Comparison of ENCODE assay signal across 28 cellular contexts in genomic region chr13:76921516-76921915, GRCh38. TPM values are rescaled to one million over a fixed set of nuclear protein-coding genes. Genes with fewer than 3 reads are reported as not detected.
"Had no signal": no experiment of that assay in that cellular context is flagged by ENCODE, and none has a peak within 500 bp of the region (broad histone marks: within the 10 kb centered on the region; RNA-seq: fewer than 3 reads in every experiment).

No MANE protein-coding gene starts in this region.

- H3K27me3 ChIP-seq: gastroesophageal sphincter, hepatocyte, neutrophil, ovary, spleen, testis, transverse colon had no signal

- H3K4me2 ChIP-seq: hepatocyte had no signal

- H3K36me3 ChIP-seq: gastroesophageal sphincter, neutrophil, ovary, prostate gland, spleen, transverse colon had no signal

- DNase-seq: activated CD4-positive, alpha-beta T cell treated with anti-CD3 and anti-CD28 coated beads for 36 hours; activated CD4-positive, alpha-beta T cell treated with anti-CD3 and anti-CD28 coated beads, Interleukin-2, amount 50 U/mL, for 4 hours; activated CD4-positive, CD25-positive, alpha-beta regulatory T cell; activated naive CD4-positive, alpha-beta T cell; activated T-cell treated with anti-CD3 and anti-CD28 coated beads for 4 hours; activated T-cell treated with anti-CD3 and anti-CD28 coated beads, Interleukin-2, amount 50 U/mL, for 72 hours; caudate nucleus; cortex of kidney; left cardiac atrium; left ventricle myocardium superior; nephron progenitor cell; ovary; spleen; stimulated activated naive CD4-positive, alpha-beta T cell; T-cell; testis; transverse colon had no signal

- H2AFZ ChIP-seq: hepatocyte had no signal

- H3K27ac ChIP-seq: gastroesophageal sphincter, hepatocyte, neutrophil, ovary, prostate gland, spleen, testis, transverse colon had no signal

- H3K4me3 ChIP-seq: gastroesophageal sphincter, hepatocyte, ovary, prostate gland, spleen, testis, transverse colon had no signal

- H3K79me2 ChIP-seq: hepatocyte had no signal

- ATAC-seq: activated CD4-positive, alpha-beta T cell treated with anti-CD3 and anti-CD28 coated beads for 36 hours; activated naive CD4-positive, alpha-beta T cell treated with anti-CD3 and anti-CD28 coated beads, Interleukin-2, amount 50 U/mL, for 72 hours; activated T-cell treated with anti-CD3 and anti-CD28 coated beads, Interleukin-2, amount 50 U/mL, for 72 hours; gastroesophageal sphincter; left cardiac atrium; left ventricle myocardium superior; T-cell had no signal

- H3K4me1 ChIP-seq: gastroesophageal sphincter, prostate gland, spleen, testis, transverse colon had no signal

- H3K9me3 ChIP-seq: gastroesophageal sphincter, neutrophil, ovary, prostate gland, testis, transverse colon had no signal

RNA-seq across cellular contexts. Expression of gene ACOD1, which starts 26.8 kb away (rescaled TPM):
- total RNA-seq: activated CD4-positive, alpha-beta T cell treated with anti-CD3 and anti-CD28 coated beads for 36 hours; activated naive CD4-positive, alpha-beta T cell treated with anti-CD3 and anti-CD28 coated beads, Interleukin-2, amount 50 U/mL, for 72 hours; activated T-cell treated with anti-CD3 and anti-CD28 coated beads, Interleukin-2, amount 50 U/mL, for 72 hours; chondrocyte; endothelial cell of umbilical vein; fibroblast of villous mesenchyme; gastroesophageal sphincter; hepatocyte; left cardiac atrium; left ventricle myocardium superior; lung microvascular endothelial cell; mucosa of gallbladder; ovary; prostate gland; T-cell; urinary bladder had no signal
